6 cellular contexts compared by ENCODE assay signal in the genomic region with DNA sequence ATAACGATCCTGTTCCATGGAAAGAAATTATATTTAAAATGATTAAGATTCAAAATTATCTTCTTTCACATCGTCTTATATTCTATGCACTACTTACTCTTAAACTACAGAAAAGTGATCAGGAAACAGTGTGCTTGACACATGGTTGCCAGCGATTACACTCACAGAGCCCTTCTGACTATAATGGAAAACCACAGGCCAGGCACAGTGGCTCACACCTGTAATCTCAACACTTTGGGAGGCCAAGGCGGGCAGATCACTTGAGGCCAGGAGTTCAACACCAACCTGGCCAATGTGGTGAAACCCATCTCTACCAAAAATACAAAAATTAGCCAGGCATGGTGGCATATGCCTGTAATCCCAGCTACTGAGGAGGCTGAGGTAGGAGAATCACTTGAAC.
DNase-seq lines count a peak whose midpoint lies in the region; ATAC-seq and TF ChIP-seq lines count a peak whose summit lies in the region.
"Not testable (repeated sequence)": the region's sequence is repeated elsewhere in the genome, so short reads cannot be mapped to it uniquely, and the experiment has no call there.

No MANE protein-coding gene starts in this region.

- H4K91ac ChIP-seq in IMR-90 (ENCODE audit: insufficient read depth, low read depth, low read length), result not testable (repeated sequence)

- H3K9me1 ChIP-seq in IMR-90 (ENCODE audit: insufficient read depth, low read length), result not testable (repeated sequence)

- CTCF ChIA-PET in IMR-90 (lab: Yijun Ruan, JAX); activated CD4-positive, alpha-beta memory T cell treated with anti-CD3 and anti-CD28 coated beads for 36 hours (lab: Charles Lee): not testable (repeated sequence)

- not testable (repeated sequence) for H3K27me3 ChIP-seq in IMR-90 (ENCODE audit: control insufficient read depth, insufficient read depth, low read length)

- H3K4ac ChIP-seq in IMR-90 (ENCODE audit: low read depth, low read length), result not testable (repeated sequence)

- dilution Hi-C loops in IMR-90 (cut with HindIII; ENCODE audit: low sequenced_read_pairs, unreplicated experiment), result not testable (repeated sequence)

- not testable (repeated sequence) for H2BK120ac ChIP-seq in IMR-90 (ENCODE audit: low read depth, low read length)

- intact Hi-C loops in IMR-90 (cut with micrococcal nuclease); activated CD4-positive, alpha-beta memory T cell treated with anti-CD3 and anti-CD28 coated beads for 36 hours (cut with micrococcal nuclease): not testable (repeated sequence)

- not testable (repeated sequence) for TF ChIP-seq RAD21 in IMR-90 (IDR thresholded peaks at IDR 0.05; ENCODE audit: low read length)

- not testable (repeated sequence) for DNase-seq in IMR-90; activated T-cell treated with anti-CD3 and anti-CD28 coated beads, Interleukin-2, amount 50 U/mL, for 24 hours; activated naive CD8-positive, alpha-beta T cell treated with anti-CD3 and anti-CD28 coated beads, Interleukin-2, amount 50 U/mL, for 24 hours; effector memory CD8-positive, alpha-beta T cell
- DNase-seq in activated CD4-positive, alpha-beta memory T cell treated with anti-CD3 and anti-CD28 coated beads for 36 hours, result peak; percentile 22
- DNase-seq in stimulated activated CD4-positive, alpha-beta T cell treated with anti-CD3 and anti-CD28 coated beads, Interleukin-1b, Interleukin-23, amount 100 ng/mL, for 48 hours, result peak; percentile 4

- peaks cover 20% of the 10 kb centered on the region for H3K36me3 Mint-ChIP-seq in activated CD4-positive, alpha-beta memory T cell treated with anti-CD3 and anti-CD28 coated beads for 36 hours
- H3K36me3 Mint-ChIP-seq in activated T-cell treated with anti-CD3 and anti-CD28 coated beads, Interleukin-2, amount 50 U/mL, for 24 hours (ENCODE audit: low read depth), result peaks cover 75% of the 10 kb centered on the region
- H3K36me3 Mint-ChIP-seq in activated naive CD8-positive, alpha-beta T cell treated with anti-CD3 and anti-CD28 coated beads, Interleukin-2, amount 50 U/mL, for 24 hours (ENCODE audit: low read depth), result peaks cover 31% of the 10 kb centered on the region
- peaks cover 20% of the 10 kb centered on the region for H3K36me3 Mint-ChIP-seq in effector memory CD8-positive, alpha-beta T cell (ENCODE audit: insufficient read depth)

- not testable (repeated sequence) for TF ChIP-seq CTCF in IMR-90 (conservative IDR thresholded peaks at IDR 0.05; ENCODE audit: low read depth, low read length)

- H2AK5ac ChIP-seq in IMR-90 (ENCODE audit: low read depth, low read length), result not testable (repeated sequence)

- not testable (repeated sequence) for H3K18ac ChIP-seq in IMR-90 (ENCODE audit: low read depth, low read length)

- not testable (repeated sequence) for H3K27ac Mint-ChIP-seq in activated CD4-positive, alpha-beta memory T cell treated with anti-CD3 and anti-CD28 coated beads for 36 hours
- peak overlapping the region; percentile 40 for H3K27ac Mint-ChIP-seq in activated T-cell treated with anti-CD3 and anti-CD28 coated beads, Interleukin-2, amount 50 U/mL, for 24 hours
- H3K27ac Mint-ChIP-seq in activated naive CD8-positive, alpha-beta T cell treated with anti-CD3 and anti-CD28 coated beads, Interleukin-2, amount 50 U/mL, for 24 hours, result peak overlapping the region; percentile 12
- H3K27ac Mint-ChIP-seq in effector memory CD8-positive, alpha-beta T cell, result peak overlapping the region; percentile 65 to 85

- H3K4me1 Mint-ChIP-seq in activated CD4-positive, alpha-beta memory T cell treated with anti-CD3 and anti-CD28 coated beads for 36 hours (ENCODE audit: low read depth); activated T-cell treated with anti-CD3 and anti-CD28 coated beads, Interleukin-2, amount 50 U/mL, for 24 hours (ENCODE audit: low read depth); activated naive CD8-positive, alpha-beta T cell treated with anti-CD3 and anti-CD28 coated beads, Interleukin-2, amount 50 U/mL, for 24 hours; effector memory CD8-positive, alpha-beta T cell (ENCODE audit: low read depth in 2 of 2): not testable (repeated sequence)

- H2AFZ ChIP-seq in IMR-90 (replicated peaks; ENCODE audit: low read length, poor library complexity), result not testable (repeated sequence)

- not testable (repeated sequence) for BruUV-seq in IMR-90 (replicated peaks; lab: Mats Ljungman, UMichigan)

- POLR2A ChIA-PET in IMR-90 (lab: Charles Lee; ENCODE audit: unreplicated experiment); activated CD4-positive, alpha-beta memory T cell treated with anti-CD3 and anti-CD28 coated beads for 36 hours (lab: Charles Lee): not testable (repeated sequence)

- not testable (repeated sequence) for H3K36me3 ChIP-seq in IMR-90 (ENCODE audit: control insufficient read depth, insufficient read depth, low read length)

- H3K4me2 ChIP-seq in IMR-90 (ENCODE audit: low read depth, low read length), result not testable (repeated sequence)

- H3K9me3 ChIP-seq in IMR-90 (ENCODE audit: control insufficient read depth, insufficient read depth, low read length), result not testable (repeated sequence)

- not testable (repeated sequence) for H3K9me3 Mint-ChIP-seq in activated CD4-positive, alpha-beta memory T cell treated with anti-CD3 and anti-CD28 coated beads for 36 hours; activated T-cell treated with anti-CD3 and anti-CD28 coated beads, Interleukin-2, amount 50 U/mL, for 24 hours; activated naive CD8-positive, alpha-beta T cell treated with anti-CD3 and anti-CD28 coated beads, Interleukin-2, amount 50 U/mL, for 24 hours; effector memory CD8-positive, alpha-beta T cell

- ATAC-seq in IMR-90 (ENCODE audit: low read depth); activated naive CD8-positive, alpha-beta T cell treated with anti-CD3 and anti-CD28 coated beads, Interleukin-2, amount 50 U/mL, for 24 hours; effector memory CD8-positive, alpha-beta T cell (replicated peaks): not testable (repeated sequence)

- in situ Hi-C loops in IMR-90 (cut with MboI; ENCODE audit: low sequenced_read_pairs), result not testable (repeated sequence)

- H4K8ac ChIP-seq in IMR-90 (ENCODE audit: low read depth in 2 of 2, low read length in 2 of 2), result not testable (repeated sequence)

- H2BK20ac ChIP-seq in IMR-90 (ENCODE audit: low read depth, low read length), result not testable (repeated sequence)

- not testable (repeated sequence) for H3K4me3 ChIP-seq in IMR-90 (ENCODE audit: insufficient read depth, low read depth, low read length)

- TF ChIP-seq POLR2A in IMR-90 (IDR thresholded peaks at IDR 0.05; ENCODE audit: low read depth, low read length), result not testable (repeated sequence)

- WGBS in IMR-90 (ENCODE audit: extremely low coverage in 2 of 2, insufficient read length in 1 of 2), 2 experiments, result no CpG with 5 or more reads among the region's 4 CpGs

- H2BK15ac ChIP-seq in IMR-90 (ENCODE audit: low read depth, low read length), result not testable (repeated sequence)

- 0 out of 2 replicates have a peak overlapping the region, but pooled peaks have one; percentile 42 for H4K5ac ChIP-seq in IMR-90 (ENCODE audit: low read depth, low read length)

- not testable (repeated sequence) for H3K4me3 Mint-ChIP-seq in activated CD4-positive, alpha-beta memory T cell treated with anti-CD3 and anti-CD28 coated beads for 36 hours; activated T-cell treated with anti-CD3 and anti-CD28 coated beads, Interleukin-2, amount 50 U/mL, for 24 hours; activated naive CD8-positive, alpha-beta T cell treated with anti-CD3 and anti-CD28 coated beads, Interleukin-2, amount 50 U/mL, for 24 hours; effector memory CD8-positive, alpha-beta T cell

- peaks cover 3 to 19% of the 10 kb centered on the region in 2 experiments for H3K79me1 ChIP-seq in IMR-90 (ENCODE audit: low read depth in 1 of 2, low read length in 2 of 2)

- not testable (repeated sequence) for H3K27me3 Mint-ChIP-seq in activated CD4-positive, alpha-beta memory T cell treated with anti-CD3 and anti-CD28 coated beads for 36 hours; activated T-cell treated with anti-CD3 and anti-CD28 coated beads, Interleukin-2, amount 50 U/mL, for 24 hours; activated naive CD8-positive, alpha-beta T cell treated with anti-CD3 and anti-CD28 coated beads, Interleukin-2, amount 50 U/mL, for 24 hours; effector memory CD8-positive, alpha-beta T cell

- not testable (repeated sequence) for H3K4me1 ChIP-seq in IMR-90 (ENCODE audit: control insufficient read depth, insufficient read depth, low read length)

- not testable (repeated sequence) for H3K56ac ChIP-seq in IMR-90 (ENCODE audit: extremely low read depth, insufficient read depth, low read length)

- not testable (repeated sequence) for H2BK5ac ChIP-seq in IMR-90 (ENCODE audit: low read depth, low read length, poor library complexity, severe bottlenecking)

- H4K20me1 ChIP-seq in IMR-90 (ENCODE audit: insufficient read depth, low read length), result not testable (repeated sequence)

- not testable (repeated sequence) for H2AK9ac ChIP-seq in IMR-90 (replicated peaks; ENCODE audit: low read depth, low read length, poor library complexity)

- H3K14ac ChIP-seq in IMR-90 (replicated peaks; ENCODE audit: low read depth, low read length), result not testable (repeated sequence)

- H3K9ac ChIP-seq in IMR-90 (ENCODE audit: low read depth, low read length), result not testable (repeated sequence)

- not testable (repeated sequence) for H3K23ac ChIP-seq in IMR-90 (ENCODE audit: low read depth, low read length)

- not testable (repeated sequence) for H3K27ac ChIP-seq in IMR-90 (ENCODE audit: insufficient read depth, low read length)
